Comparison of ENCODE assay signal across 1 cellular context in genomic region chr7:105876964-105877601, GRCh38.
TF ChIP-seq lines count a peak whose summit lies in the region.

No MANE protein-coding gene starts in this region.

TF ChIP-seq in HepG2, 621 proteins besides CTCF, POLR2A, EP300 and RAD21 (continued from another document and continues in another):
- no peak for TF ChIP-seq HIC2 (CRISPR knock-in tag; IDR thresholded peaks at IDR 0.05; ENCODE audit: low read depth)
- no peak for TF ChIP-seq FIP1L1 (IDR thresholded peaks at IDR 0.05; ENCODE audit: borderline replicate concordance, insufficient read depth, low read depth, low read length)
- peak; percentile 84; the same call in 1 of the 2 replicates for TF ChIP-seq ZBTB7B (CRISPR knock-in tag; IDR thresholded peaks at IDR 0.05)
- TF ChIP-seq KAT7 (CRISPR knock-in tag; IDR thresholded peaks at IDR 0.05; ENCODE audit: borderline replicate concordance), result peak; percentile 86
- peak; percentile 9; the same call in 1 of the 2 replicates for TF ChIP-seq ZNF788 (CRISPR knock-in tag; IDR thresholded peaks at IDR 0.05; ENCODE audit: borderline replicate concordance)
- TF ChIP-seq ZSCAN20 (CRISPR knock-in tag; IDR thresholded peaks at IDR 0.05; ENCODE audit: borderline replicate concordance), result no peak
- TF ChIP-seq ZMAT5 (CRISPR knock-in tag; IDR thresholded peaks at IDR 0.05; ENCODE audit: borderline replicate concordance, low read depth), result no peak
- TF ChIP-seq ZNF362 (CRISPR knock-in tag; IDR thresholded peaks at IDR 0.05; ENCODE audit: borderline replicate concordance), result no peak
- TF ChIP-seq ZNF318 (CRISPR knock-in tag; IDR thresholded peaks at IDR 0.05), result no peak
- peak; percentile 39 for TF ChIP-seq GATAD2A (CRISPR knock-in tag; IDR thresholded peaks at IDR 0.05)
- TF ChIP-seq DBP (CRISPR knock-in tag; IDR thresholded peaks at IDR 0.05; ENCODE audit: not compliant biosample characterization), result no peak
- TF ChIP-seq ISX (CRISPR knock-in tag; conservative IDR thresholded peaks at IDR 0.05), result no peak; the same call in 1 of the 2 replicates
- TF ChIP-seq NFATC3 (CRISPR knock-in tag; IDR thresholded peaks at IDR 0.05), result no peak
- no peak for TF ChIP-seq ZFYVE20 (CRISPR knock-in tag; IDR thresholded peaks at IDR 0.05; ENCODE audit: borderline replicate concordance, low read depth)
- no peak for TF ChIP-seq ZNF446 (CRISPR knock-in tag; IDR thresholded peaks at IDR 0.05)
- no peak for TF ChIP-seq PRDM4 (CRISPR knock-in tag; IDR thresholded peaks at IDR 0.05; ENCODE audit: borderline replicate concordance)
- no peak for TF ChIP-seq FOXP1 (IDR thresholded peaks at IDR 0.05)
- 0 out of 2 replicates have a peak, but pooled peaks have one; percentile 5 for TF ChIP-seq FOXP1 (CRISPR knock-in tag; IDR thresholded peaks at IDR 0.05)
- no peak for TF ChIP-seq USF2 (IDR thresholded peaks at IDR 0.05; ENCODE audit: low read depth, low read length)
- TF ChIP-seq USF2 (CRISPR knock-in tag; IDR thresholded peaks at IDR 0.05; ENCODE audit: borderline replicate concordance), result no peak; the same call in 1 of the 2 replicates
- TF ChIP-seq YEATS4 (CRISPR knock-in tag; IDR thresholded peaks at IDR 0.05; ENCODE audit: borderline replicate concordance), result 0 out of 2 replicates have a peak, but pooled peaks have one; percentile 48
- no peak for TF ChIP-seq ZBTB3 (CRISPR knock-in tag; IDR thresholded peaks at IDR 0.05; ENCODE audit: borderline replicate concordance, low read depth)
- no peak for TF ChIP-seq JUND (CRISPR knock-in tag; IDR thresholded peaks at IDR 0.05)
- TF ChIP-seq ZNF253 (CRISPR knock-in tag; IDR thresholded peaks at IDR 0.05; ENCODE audit: borderline replicate concordance), result no peak
- TF ChIP-seq PITX1 (CRISPR knock-in tag; IDR thresholded peaks at IDR 0.05), result 0 out of 2 replicates have a peak, but pooled peaks have one; percentile 35
- TF ChIP-seq KLF15 (CRISPR knock-in tag; IDR thresholded peaks at IDR 0.05; ENCODE audit: borderline replicate concordance), result no peak
- TF ChIP-seq ZNF331 (CRISPR knock-in tag; IDR thresholded peaks at IDR 0.05), result peak; percentile 23; the same call in 1 of the 2 replicates
- TF ChIP-seq ZNF605 (CRISPR knock-in tag; IDR thresholded peaks at IDR 0.05), result no peak
- TF ChIP-seq HOXA9 (CRISPR knock-in tag; IDR thresholded peaks at IDR 0.05; ENCODE audit: borderline replicate concordance), result no peak
- 0 out of 2 replicates have a peak, but pooled peaks have one; percentile 11 for TF ChIP-seq THAP11 (CRISPR knock-in tag; IDR thresholded peaks at IDR 0.05)
- TF ChIP-seq ZNF124 (CRISPR knock-in tag; IDR thresholded peaks at IDR 0.05), result no peak
- TF ChIP-seq ZNF431 (CRISPR knock-in tag; IDR thresholded peaks at IDR 0.05; ENCODE audit: borderline replicate concordance, low read depth), result 0 out of 2 replicates have a peak, but pooled peaks have one; percentile 18
- TF ChIP-seq ZFP91 (CRISPR knock-in tag; IDR thresholded peaks at IDR 0.05; ENCODE audit: borderline replicate concordance), result peak; percentile 73; the same call in 1 of the 2 replicates
- TF ChIP-seq ZNF224 (CRISPR knock-in tag; IDR thresholded peaks at IDR 0.05), result no peak
- TF ChIP-seq FOSL2 (CRISPR knock-in tag; IDR thresholded peaks at IDR 0.05), result no peak
- TF ChIP-seq ELF1 (CRISPR knock-in tag; IDR thresholded peaks at IDR 0.05), result no peak
- TF ChIP-seq BORCS8-MEF2B (CRISPR knock-in tag; IDR thresholded peaks at IDR 0.05), result no peak
- TF ChIP-seq ZNF333 (CRISPR knock-in tag; IDR thresholded peaks at IDR 0.05; ENCODE audit: borderline replicate concordance), result no peak
- no peak for TF ChIP-seq HIVEP1 (CRISPR knock-in tag; IDR thresholded peaks at IDR 0.05)
- no peak for TF ChIP-seq ZSCAN30 (CRISPR knock-in tag; IDR thresholded peaks at IDR 0.05)
- TF ChIP-seq SMARCE1 (IDR thresholded peaks at IDR 0.05; ENCODE audit: borderline replicate concordance), result no peak
- peak; percentile 77 for TF ChIP-seq POLR2G (IDR thresholded peaks at IDR 0.05; ENCODE audit: low read depth, low read length)
- TF ChIP-seq CHD4 (IDR thresholded peaks at IDR 0.05; ENCODE audit: borderline replicate concordance, low read length), result no peak
- TF ChIP-seq JUNB (CRISPR knock-in tag; IDR thresholded peaks at IDR 0.05; ENCODE audit: borderline replicate concordance), result no peak
- peak; percentile 63; the same call in 1 of the 2 replicates for TF ChIP-seq ZNF782 (CRISPR knock-in tag; IDR thresholded peaks at IDR 0.05; ENCODE audit: borderline replicate concordance)
- no peak for TF ChIP-seq ZNF607 (CRISPR knock-in tag; IDR thresholded peaks at IDR 0.05; ENCODE audit: borderline replicate concordance)
- TF ChIP-seq ZFAT (CRISPR knock-in tag; conservative IDR thresholded peaks at IDR 0.05), result no peak
- TF ChIP-seq ZNF740 (CRISPR knock-in tag; IDR thresholded peaks at IDR 0.05), result no peak
